ENCODE assay signal across 27 cellular contexts in genomic region chr12:101740566-101740965, GRCh38. TPM values are rescaled to one million over a fixed set of nuclear protein-coding genes. Genes with fewer than 3 reads are reported as not detected.
"Had no signal": no experiment of that assay in that cellular context is flagged by ENCODE, and none has a peak within 500 bp of the region (broad histone marks: within the 10 kb centered on the region; RNA-seq: fewer than 3 reads in every experiment).

No MANE protein-coding gene starts in this region.

- H3K9me3 Mint-ChIP-seq: immature natural killer cell; naive thymus-derived CD8-positive, alpha-beta T cell; stimulated activated naive CD8-positive, alpha-beta T cell treated with anti-CD3 and anti-CD28 coated beads, Interleukin-15, Interleukin-2, amounts not matched to agents 100 ng/mL and 50 ng/mL, for 24 hours; type B pancreatic cell had no signal

- H3K27ac ChIP-seq: left lung, ovary, right atrium auricular region, skin epidermis, suprapubic skin, thoracic aorta, tibial nerve, uterus had no signal

- H3K27me3 ChIP-seq: left lung, ovary, right atrium auricular region, suprapubic skin, tibial nerve, uterus had no signal

- H3K27me3 Mint-ChIP-seq: naive thymus-derived CD8-positive, alpha-beta T cell; progenitor cell of endocrine pancreas; stimulated activated naive CD8-positive, alpha-beta T cell treated with anti-CD3 and anti-CD28 coated beads, Interleukin-15, Interleukin-2, amounts not matched to agents 100 ng/mL and 50 ng/mL, for 24 hours; type B pancreatic cell had no signal

- H3K9me3 ChIP-seq: left lung, mucosa of descending colon, ovary, right atrium auricular region, suprapubic skin, thoracic aorta, tibial nerve, uterus had no signal

- DNase-seq: hypothalamus; immature natural killer cell; kidney; left colon; left lung; midbrain; mucosa of descending colon; naive thymus-derived CD8-positive, alpha-beta T cell; ovary; stimulated activated CD4-positive, alpha-beta T cell treated with anti-CD3 and anti-CD28 coated beads, Interleukin-12 subunit alpha, Interleukin-12 subunit beta, amount 100 ng/mL, for 4 hours; stimulated activated CD4-positive, alpha-beta T cell treated with anti-CD3 and anti-CD28 coated beads, Interleukin-15, amount 100 ng/mL, for 24 hours; stimulated activated CD4-positive, alpha-beta T cell treated with anti-CD3 and anti-CD28 coated beads, Interleukin-2, amount 100 ng/mL, for 24 hours; stimulated activated CD4-positive, alpha-beta T cell treated with anti-CD3 and anti-CD28 coated beads, Interleukin-4, amount 100 ng/mL, for 1 hour; stimulated activated naive CD4-positive, alpha-beta T cell; uterus had no signal

- H3K36me3 ChIP-seq: ovary, uterus had no signal

- H3K4me3 Mint-ChIP-seq: immature natural killer cell; naive thymus-derived CD8-positive, alpha-beta T cell; stimulated activated naive CD8-positive, alpha-beta T cell treated with anti-CD3 and anti-CD28 coated beads, Interleukin-15, Interleukin-2, amounts not matched to agents 100 ng/mL and 50 ng/mL, for 24 hours; type B pancreatic cell had no signal

- ATAC-seq: left colon; left lung; mucosa of descending colon; naive thymus-derived CD8-positive, alpha-beta T cell; sciatic nerve had no signal

- H3K4me1 ChIP-seq: left lung, right atrium auricular region, suprapubic skin, uterus had no signal

- H3K4me3 ChIP-seq: left lung, lung, mucosa of descending colon, ovary, right atrium auricular region, skin epidermis, suprapubic skin, thoracic aorta, tibial nerve, uterus had no signal

- H3K27ac Mint-ChIP-seq: progenitor cell of endocrine pancreas; stimulated activated naive CD8-positive, alpha-beta T cell treated with anti-CD3 and anti-CD28 coated beads, Interleukin-15, Interleukin-2, amounts not matched to agents 100 ng/mL and 50 ng/mL, for 24 hours; type B pancreatic cell had no signal

RNA-seq across cellular contexts. Expression of gene SYCP3, which starts 1.3 kb away (rescaled TPM):
- total RNA-seq: mesenteric fat pad, ovary, progenitor cell of endocrine pancreas, right atrium auricular region, sciatic nerve, thoracic aorta, ureter had no signal
